ENCODE assay signal across 8 cellular contexts in genomic region chr11:119673389-119674336, GRCh38. TPM values are rescaled to one million over a fixed set of nuclear protein-coding genes. Genes with fewer than 3 reads are reported as not detected.
DNase-seq lines count a peak whose midpoint lies in the region; ATAC-seq, FAIRE-seq and TF ChIP-seq lines count a peak whose summit lies in the region.

No MANE protein-coding gene starts in this region.

- peak overlapping the region in 1 of 8 donors; percentile 31 for H3K4me3 ChIP-seq in spleen

- H3K27me3 ChIP-seq in spleen (replicated peaks in 1 of 7), result no peaks in the 10 kb centered on the region

- peak overlapping the region in 4 of 8 donors; percentile 9 to 55 (median 51) for H3K27ac ChIP-seq in spleen

- H3K4me1 ChIP-seq in spleen, result peaks cover 0 to 60% (median 41%) of the 10 kb centered on the region in 6 donors

- ATAC-seq in GM19455 (IDR thresholded peaks at IDR 0.05; ENCODE audit: unreplicated experiment) (peak; percentile 79), HG03460 (IDR thresholded peaks at IDR 0.05; ENCODE audit: unreplicated experiment) (peak; percentile 84)
- ATAC-seq in activated T-cell treated with anti-CD3 and anti-CD28 coated beads, Interleukin-2, amount 50 U/mL, for 4 hours, result peak; percentile 62 to 74

- H3K4me1 Mint-ChIP-seq in activated T-cell treated with anti-CD3 and anti-CD28 coated beads, Interleukin-2, amount 50 U/mL, for 4 hours (ENCODE audit: low read depth), result peaks cover 3% of the 10 kb centered on the region

- peaks cover 0 to 14% (median 3%) of the 10 kb centered on the region in 8 donors for H3K9me3 ChIP-seq in spleen

- H3K36me3 Mint-ChIP-seq in activated T-cell treated with anti-CD3 and anti-CD28 coated beads, Interleukin-2, amount 50 U/mL, for 4 hours (ENCODE audit: insufficient read depth), result peaks cover 4% of the 10 kb centered on the region

- no peak for TF ChIP-seq POLR2A in spleen (IDR thresholded peaks at IDR 0.05)

- no peak for FAIRE-seq in urothelium cell line (lab: Jason Lieb, UNC)

- H3K36me3 ChIP-seq in spleen, result peaks cover 0 to 38% (median 3%) of the 10 kb centered on the region in 6 donors

- no peaks in the 10 kb centered on the region for H3K9me3 Mint-ChIP-seq in activated T-cell treated with anti-CD3 and anti-CD28 coated beads, Interleukin-2, amount 50 U/mL, for 4 hours

- intact Hi-C loops in spleen (cut with DNase I; ENCODE audit: low total_unique reads), result no loop called here

- 34 to 51% (median 39%) methylated on average over 16 to 18 of the region's 18 CpGs for WGBS in spleen, 5 donors

- H3K4me3 Mint-ChIP-seq in activated T-cell treated with anti-CD3 and anti-CD28 coated beads, Interleukin-2, amount 50 U/mL, for 4 hours, result no peak overlapping the region

- no peaks in the 10 kb centered on the region for H3K27me3 Mint-ChIP-seq in activated T-cell treated with anti-CD3 and anti-CD28 coated beads, Interleukin-2, amount 50 U/mL, for 4 hours (ENCODE audit: low read depth)

- DNase-seq in activated T-cell treated with anti-CD3 and anti-CD28 coated beads, Interleukin-2, amount 50 U/mL, for 4 hours, result no peak
- peak; percentile 84 for DNase-seq in spleen
- DNase-seq in DMS79 treated with DMSO at 0.1 percent for 48 hours (lab: John Stamatoyannopoulos, UW), result no peak
- DNase-seq in epidermal melanocyte (ENCODE audit: insufficient read length, low spot score), result no peak
- no peak for DNase-seq in urothelium cell line (ENCODE audit: low spot score)

- peak; percentile 55 for TF ChIP-seq CTCF in GM12872 (IDR thresholded peaks at IDR 0.05; ENCODE audit: insufficient read depth, low read depth, low read length)
- TF ChIP-seq CTCF in spleen (IDR thresholded peaks at IDR 0.05 in 8 of 11, conservative IDR thresholded peaks at IDR 0.05 in 3 of 11), result no peak

RNA-seq across cellular contexts. Expression of gene NECTIN1, which starts 55.3 kb away (rescaled TPM):
- 1 to 10 TPM; 7.5 to 9.0 (median 8.3) TPM for total RNA-seq in activated T-cell treated with anti-CD3 and anti-CD28 coated beads, Interleukin-2, amount 50 U/mL, for 4 hours
- 10 to 100 TPM in 1 of 7 donors, 1 to 10 TPM in 6; 4.6 to 16.2 (median 7.7) TPM for total RNA-seq in spleen
- polyA plus RNA-seq in spleen, result 1 to 10 TPM in 2 of 3 donors, under 1 TPM in 1; 0.67 to 2.3 (median 1.1) TPM
